In the genomic region with DNA sequence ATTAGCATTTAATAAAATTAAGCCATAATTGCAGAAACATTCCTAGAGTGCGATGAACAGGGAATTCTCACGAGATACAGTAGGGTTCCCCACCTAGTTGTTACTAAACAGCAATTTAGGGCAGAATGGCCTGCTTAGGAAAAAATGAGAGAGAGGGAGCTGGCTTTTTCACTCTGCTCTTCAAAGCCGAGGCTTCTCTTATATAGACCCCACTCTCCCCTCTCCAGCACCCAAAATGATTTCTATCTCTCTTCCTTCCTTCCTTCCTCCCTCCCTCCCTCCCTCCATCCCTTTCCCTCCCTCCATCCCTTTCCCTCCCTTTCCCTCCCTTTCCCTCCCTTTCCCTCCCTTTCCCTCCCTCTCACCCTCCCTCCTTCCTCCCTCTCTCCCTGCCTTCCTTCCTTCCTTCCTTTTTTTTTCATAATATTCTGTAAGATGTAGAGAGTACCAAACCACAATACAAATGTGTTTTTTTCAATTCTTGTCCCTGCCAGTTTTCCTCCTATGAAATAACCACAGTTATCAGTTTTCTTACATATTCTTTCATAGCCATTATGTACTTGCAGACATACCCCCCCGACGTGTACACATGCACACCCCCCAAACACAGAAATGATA, we compare ENCODE assay signal across 32 cellular contexts. TPM values are rescaled to one million over a fixed set of nuclear protein-coding genes. Genes with fewer than 3 reads are reported as not detected.
"Had no signal": no experiment of that assay in that cellular context is flagged by ENCODE, and none has a peak within 500 bp of the region (broad histone marks: within the 10 kb centered on the region; RNA-seq: fewer than 3 reads in every experiment).

No MANE protein-coding gene starts in this region.

- H3K36me3 ChIP-seq: adrenal gland, colonic mucosa, WERI-Rb-1 had no signal

- H3K4me3 Mint-ChIP-seq: activated B cell treated with CpG ODN at 0.5 μM for 24 hours; activated CD8-positive, alpha-beta T cell treated with anti-CD3 and anti-CD28 coated beads for 36 hours; activated naive CD8-positive, alpha-beta T cell treated with anti-CD3 and anti-CD28 coated beads for 36 hours; activated naive CD8-positive, alpha-beta T cell treated with anti-CD3 and anti-CD28 coated beads, Interleukin-2, amount 50 U/mL, for 24 hours; endodermal cell; T-helper 17 cell; T-helper 2 cell treated with Interferon-gamma antibody and Interleukin-4, amounts not matched to agents 5 μg/mL and 100 μg/mL, for 36 hours had no signal

- H3K27ac ChIP-seq: adrenal gland, body of pancreas, colonic mucosa, WERI-Rb-1 had no signal

- H3K27me3 Mint-ChIP-seq: activated B cell treated with CpG ODN at 0.5 μM for 24 hours; activated CD8-positive, alpha-beta T cell treated with anti-CD3 and anti-CD28 coated beads for 36 hours; activated naive CD8-positive, alpha-beta T cell treated with anti-CD3 and anti-CD28 coated beads for 36 hours; activated naive CD8-positive, alpha-beta T cell treated with anti-CD3 and anti-CD28 coated beads, Interleukin-2, amount 50 U/mL, for 24 hours; T-helper 17 cell had no signal

- H3K4me3 ChIP-seq: adrenal gland, body of pancreas, colonic mucosa had no signal

- DNase-seq: activated B cell treated with CpG ODN at 0.5 μM for 24 hours; activated CD4-positive, alpha-beta T cell treated with anti-CD3 and anti-CD28 coated beads for 48 hours; activated CD4-positive, alpha-beta T cell treated with anti-CD3 and anti-CD28 coated beads, Interleukin-2, amount 50 U/mL, for 1 hour; activated CD4-positive, alpha-beta T cell treated with anti-CD3 and anti-CD28 coated beads, Interleukin-2, amount 50 U/mL, for 48 hours; activated CD8-positive, alpha-beta memory T cell treated with anti-CD3 and anti-CD28 coated beads for 24 hours; activated CD8-positive, alpha-beta T cell treated with anti-CD3 and anti-CD28 coated beads for 36 hours; activated gamma-delta T cell; activated naive CD4-positive, alpha-beta T cell; activated naive CD4-positive, alpha-beta T cell treated with anti-CD3 and anti-CD28 coated beads, Interleukin-2, amount 50 U/mL, for 16 hours; activated naive CD8-positive, alpha-beta T cell treated with anti-CD3 and anti-CD28 coated beads for 36 hours; activated naive CD8-positive, alpha-beta T cell treated with anti-CD3 and anti-CD28 coated beads, Interleukin-2, amount 50 U/mL, for 24 hours; activated T-cell treated with anti-CD3 and anti-CD28 coated beads, Interleukin-2, amount 50 U/mL, for 48 hours; adrenal gland; amygdala; aorta; body of pancreas; caudate nucleus; cerebellar nuclear complex; colonic mucosa; effector CD8-positive, alpha-beta T cell; endodermal cell; foreskin fibroblast; head of caudate nucleus; T-helper 1 cell; T-helper 17 cell; T1000; WERI-Rb-1 had no signal

- H3K9me3 ChIP-seq: adrenal gland, body of pancreas, colonic mucosa had no signal

- H3K27ac Mint-ChIP-seq: activated B cell treated with CpG ODN at 0.5 μM for 24 hours; activated CD8-positive, alpha-beta T cell treated with anti-CD3 and anti-CD28 coated beads for 36 hours; activated naive CD8-positive, alpha-beta T cell treated with anti-CD3 and anti-CD28 coated beads for 36 hours; activated naive CD8-positive, alpha-beta T cell treated with anti-CD3 and anti-CD28 coated beads, Interleukin-2, amount 50 U/mL, for 24 hours; endodermal cell; T-helper 17 cell; T-helper 2 cell treated with Interferon-gamma antibody and Interleukin-4, amounts not matched to agents 5 μg/mL and 100 μg/mL, for 36 hours had no signal

- ATAC-seq: activated CD4-positive, CD25-positive, alpha-beta regulatory T cell treated with anti-CD3 and anti-CD28 coated beads, Interleukin-2, amount 50 U/mL, for 24 hours; activated CD8-positive, alpha-beta T cell treated with anti-CD3 and anti-CD28 coated beads for 36 hours; activated naive CD8-positive, alpha-beta T cell treated with anti-CD3 and anti-CD28 coated beads, Interleukin-2, amount 50 U/mL, for 24 hours; body of pancreas; esophagus mucosa; T-helper 17 cell had no signal

- H3K9me3 Mint-ChIP-seq: activated B cell treated with CpG ODN at 0.5 μM for 24 hours; activated CD8-positive, alpha-beta T cell treated with anti-CD3 and anti-CD28 coated beads for 36 hours; activated naive CD8-positive, alpha-beta T cell treated with anti-CD3 and anti-CD28 coated beads for 36 hours; activated naive CD8-positive, alpha-beta T cell treated with anti-CD3 and anti-CD28 coated beads, Interleukin-2, amount 50 U/mL, for 24 hours; endodermal cell; T-helper 2 cell treated with Interferon-gamma antibody and Interleukin-4, amounts not matched to agents 5 μg/mL and 100 μg/mL, for 36 hours had no signal

- H3K4me1 ChIP-seq: body of pancreas, colonic mucosa had no signal

- H3K27me3 ChIP-seq: adrenal gland, body of pancreas, colonic mucosa had no signal

- FAIRE-seq: frontal cortex had no signal

RNA-seq across cellular contexts. Expression of a gene that starts 48.1 kb away (rescaled TPM):
- total RNA-seq: activated B cell treated with CpG ODN at 0.5 μM for 24 hours, epithelial cell of proximal tubule had no signal
